Comparison of ENCODE assay signal across 8 cellular contexts in the genomic region with DNA sequence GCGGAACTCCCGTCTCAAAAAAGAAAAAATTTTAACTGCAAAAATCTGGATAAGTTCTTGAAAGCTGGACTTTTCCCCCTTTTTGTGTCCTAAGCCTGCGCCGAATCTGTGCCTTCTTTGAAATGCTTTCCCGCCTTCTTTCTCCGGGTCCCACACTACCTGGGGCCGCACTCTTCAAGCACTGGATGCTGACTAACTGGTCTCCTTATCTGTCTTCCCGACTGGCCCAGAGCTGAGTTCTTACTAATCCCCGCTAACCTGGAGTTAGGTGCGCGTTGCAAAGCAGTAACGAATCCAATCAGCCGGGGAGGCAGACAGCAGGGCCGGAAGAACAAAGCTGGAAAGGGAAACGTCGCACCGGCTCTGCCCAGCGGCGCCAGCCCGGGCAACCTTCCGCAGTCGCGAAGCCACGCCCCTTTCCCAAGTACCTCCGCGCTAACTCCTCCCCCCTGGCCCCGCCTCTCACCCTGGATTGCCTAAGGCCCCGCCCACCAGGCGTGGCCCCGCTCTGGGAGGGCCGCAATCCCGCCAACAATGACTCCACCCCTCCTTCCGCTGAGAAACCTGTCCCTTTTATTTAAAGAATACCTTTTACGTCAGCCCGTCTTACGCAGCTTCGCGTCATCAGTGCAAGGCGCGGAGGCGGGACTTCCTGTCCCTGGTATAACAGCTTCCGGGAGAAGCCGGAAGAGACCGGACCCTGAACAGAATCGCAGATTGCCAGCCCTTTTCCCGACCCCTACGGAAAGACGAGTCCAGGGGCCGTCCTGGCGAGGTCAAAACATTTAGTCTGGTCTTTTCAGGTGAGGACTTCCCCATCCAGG. TPM values are rescaled to one million over a fixed set of nuclear protein-coding genes. Genes with fewer than 3 reads are reported as not detected.
DNase-seq lines count a peak whose midpoint lies in the region; ATAC-seq and TF ChIP-seq lines count a peak whose summit lies in the region.

A gene (plus strand): TSS at position 666 of the 824 bp plus-strand sequence. CDS start 737 bp downstream, outside the sequence.

- peak within 1 kb of the TSS; percentile 95 for H3K4me3 ChIP-seq in GM12864 (ENCODE audit: low read depth, low read length)
- H3K4me3 ChIP-seq in ovary = peak within 1 kb of the TSS; percentile 83
- peak within 1 kb of the TSS; percentile 65 to 95 (median 72) for H3K4me3 ChIP-seq in thyroid gland (replicated peaks in 1 of 3)

- WGBS in ovary, 3 donors = 0 to 1% (median 0%) methylated on average over 43 to 50 of the region's 50 CpGs
- 0 to 1% methylated on average over 30 to 50 of the region's 50 CpGs for WGBS in thyroid gland, 2 donors

- peak; percentile 80 for TF ChIP-seq EP300 in ovary (IDR thresholded peaks at IDR 0.05)

- H3K27me3 ChIP-seq in ovary (no peaks in the 10 kb centered on the region), thyroid gland (no peaks in the 10 kb centered on the region)

- DNase-seq in GM12864 (ENCODE audit: low read depth) = peak; percentile 98
- DNase-seq in NCI-H1417 (lab: John Stamatoyannopoulos, UW) = peak; percentile 98 to 99 (median 99)
- DNase-seq in SW 1271 (lab: John Stamatoyannopoulos, UW) = peak; percentile 95 to 99
- peak; percentile 99 for DNase-seq in activated naive CD8-positive, alpha-beta T cell treated with anti-CD3 and anti-CD28 coated beads, Interleukin-2, amount 50 U/mL, for 16 hours (ENCODE audit: low read depth, low spot score)
- DNase-seq in Right ventricle myocardium inferior (ENCODE audit: missing footprints) = peak; percentile 99
- DNase-seq in ovary = peak; percentile 99 to 100 (median 99)
- peak; percentile 97 to 98 for DNase-seq in thyroid gland

- intact Hi-C loops in Right ventricle myocardium inferior (cut with DNase I) = loop anchor here (2.0 kb wide), 1 partner anchor 14 kb away; no protein-coding TSS in a partner anchor
- intact Hi-C loops in ovary (cut with DNase I) = no loop called here
- intact Hi-C loops in thyroid gland (cut with DNase I) = no loop called here

- H3K27ac ChIP-seq in ovary (peak within 1 kb of the TSS; percentile 84 to 98), thyroid gland (peak within 1 kb of the TSS; percentile 88 to 92 (median 90))

- H3K9me3 ChIP-seq in ovary (no peaks in the 10 kb centered on the region), thyroid gland (no peaks in the 10 kb centered on the region)

- H3K4me1 ChIP-seq in ovary (ENCODE audit: insufficient read depth) (peaks cover 1% of the 10 kb centered on the region), thyroid gland (peaks cover 7 to 27% of the 10 kb centered on the region in 2 donors)

- no peaks in the 10 kb centered on the region for H3K36me3 ChIP-seq in ovary
- H3K36me3 ChIP-seq in thyroid gland = peaks cover 6 to 17% of the 10 kb centered on the region in 2 donors

- no peak for TF ChIP-seq CTCF in GM12864 (IDR thresholded peaks at IDR 0.05; ENCODE audit: low read depth, low read length, missing control alignments)
- no peak for TF ChIP-seq CTCF in ovary (IDR thresholded peaks at IDR 0.05)
- peak in 1 of 6 experiments; percentile 7 for TF ChIP-seq CTCF in thyroid gland (IDR thresholded peaks at IDR 0.05)

- ATAC-seq in HG02759 (IDR thresholded peaks at IDR 0.05; ENCODE audit: unreplicated experiment) (peak; percentile 86), Right ventricle myocardium inferior (peak; percentile 97)

- TF ChIP-seq POLR2A in ovary (IDR thresholded peaks at IDR 0.05) (peak; percentile 71), thyroid gland (IDR thresholded peaks at IDR 0.05) (peak in 1 of 2 donors; percentile 95)

RNA-seq across cellular contexts. Expression of the gene that starts here (rescaled TPM):
- total RNA-seq in Right ventricle myocardium inferior = 20.8 TPM
- 10 to 100 TPM; 18.7 to 37.0 (median 28.6) TPM for total RNA-seq in ovary
- polyA plus RNA-seq in ovary = 10 to 100 TPM; 22.5 to 36.8 TPM
- total RNA-seq in thyroid gland = 10 to 100 TPM; 30.6 to 50.5 (median 44.6) TPM

Comparison
In these comparisons a context has a peak if more than half of its experiments do, and no peak if none do; other contexts are left out.
1. Peak in every context shown above with its lines: DNase-seq, ATAC-seq, H3K4me3 ChIP-seq and H3K27ac ChIP-seq.